11 cellular contexts compared by ENCODE assay signal in the genomic region with DNA sequence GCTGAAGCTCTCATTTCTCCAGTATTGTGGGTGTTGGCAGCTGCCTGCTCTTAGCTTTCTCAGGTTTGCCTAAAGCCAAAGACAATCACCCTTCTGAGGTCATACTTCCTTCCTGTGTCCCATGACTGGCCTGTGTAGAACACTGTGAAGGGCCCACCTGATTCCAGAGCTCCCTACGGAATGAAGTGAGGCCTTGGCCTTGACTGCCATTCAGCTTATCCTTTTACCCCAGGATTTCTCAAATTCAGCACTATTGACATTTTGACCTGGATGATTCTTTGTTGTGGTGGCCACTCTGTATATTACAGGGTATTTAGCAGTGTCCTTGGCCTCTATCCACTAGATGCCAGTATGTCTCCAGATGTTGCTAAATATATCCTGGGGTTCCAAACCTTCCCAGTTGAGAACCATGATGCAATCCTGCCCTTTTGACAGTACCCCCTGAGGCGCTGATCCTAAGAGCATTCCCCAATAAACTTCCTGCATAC.
A peak's percentile ranks its signal among the peaks of the same experiment; 100 is the strongest.
DNase-seq lines count a peak whose midpoint lies in the region; ATAC-seq, FAIRE-seq and TF ChIP-seq lines count a peak whose summit lies in the region.
"Had no signal": no experiment of that assay in that cellular context is flagged by ENCODE, and none has a peak within 500 bp of the region (broad histone marks: within the 10 kb centered on the region; RNA-seq: fewer than 3 reads in every experiment).

No MANE protein-coding gene starts in this region.

- H3K36me3 Mint-ChIP-seq in WTC11: no peaks in the 10 kb centered on the region
- no peaks in the 10 kb centered on the region for H3K36me3 Mint-ChIP-seq in activated naive CD4-positive, alpha-beta T cell treated with anti-CD3 and anti-CD28 coated beads, Interleukin-2, amount 10 ng/mL, durations not matched to agents 7 days and 5 days

- TF ChIP-seq CTCF in A549 (IDR thresholded peaks at IDR 0.05): peak; percentile 50
- no peak for TF ChIP-seq CTCF in HFF-Myc (IDR thresholded peaks at IDR 0.05; ENCODE audit: low read depth, low read length, missing control alignments)
- no peak for TF ChIP-seq CTCF in WTC11 (IDR thresholded peaks at IDR 0.05)

- H3K4me1 Mint-ChIP-seq in WTC11: peaks cover 26% of the 10 kb centered on the region
- H3K4me1 Mint-ChIP-seq in activated naive CD4-positive, alpha-beta T cell treated with anti-CD3 and anti-CD28 coated beads, Interleukin-2, amount 10 ng/mL, durations not matched to agents 7 days and 5 days: no peaks in the 10 kb centered on the region

- 0 out of 5 replicates have a peak, but pooled peaks of 1 of the 2 experiments have one; percentile 25 for TF ChIP-seq EP300 in A549 (IDR thresholded peaks at IDR 0.05)

- H3K27me3 Mint-ChIP-seq in WTC11 (ENCODE audit: low read depth): no peaks in the 10 kb centered on the region
- H3K27me3 Mint-ChIP-seq in activated naive CD4-positive, alpha-beta T cell treated with anti-CD3 and anti-CD28 coated beads, Interleukin-2, amount 10 ng/mL, durations not matched to agents 7 days and 5 days: no peaks in the 10 kb centered on the region

- WGBS in A549 (ENCODE audit: missing lambda C conversion rate): 41% methylated on average over 2 of the region's 2 CpGs

- H3K27ac ChIP-seq in A549: peak overlapping the region; percentile 52 to 86

- H3K9me3 ChIP-seq in A549: no peaks in the 10 kb centered on the region

- H3K4me2 ChIP-seq in A549: peak overlapping the region; percentile 27; the same call in 2 of the 3 replicates

- TF ChIP-seq POLR2A in A549 (IDR thresholded peaks at IDR 0.05; ENCODE audit: low read length): no peak

- H3K27ac Mint-ChIP-seq in WTC11: peak overlapping the region; percentile 75
- no peak overlapping the region for H3K27ac Mint-ChIP-seq in activated naive CD4-positive, alpha-beta T cell treated with anti-CD3 and anti-CD28 coated beads, Interleukin-2, amount 10 ng/mL, durations not matched to agents 7 days and 5 days
- H3K27ac Mint-ChIP-seq: activated CD4-positive, alpha-beta memory T cell treated with anti-CD3 and anti-CD28 coated beads for 36 hours had no signal

- TF ChIP-seq RAD21 in A549 (conservative IDR thresholded peaks at IDR 0.05 in 1 of 2, IDR thresholded peaks at IDR 0.05 in 1 of 2): peak; percentile 81 to 87

- H3K4me3 ChIP-seq in A549 (no peak overlapping the region), HFF-Myc (replicated peaks; ENCODE audit: low read depth, low read length) (no peak overlapping the region)

- no peak overlapping the region for H3K4me3 Mint-ChIP-seq in WTC11
- H3K4me3 Mint-ChIP-seq in activated naive CD4-positive, alpha-beta T cell treated with anti-CD3 and anti-CD28 coated beads, Interleukin-2, amount 10 ng/mL, durations not matched to agents 7 days and 5 days: no peak overlapping the region
- H3K4me3 Mint-ChIP-seq: activated CD4-positive, alpha-beta memory T cell treated with anti-CD3 and anti-CD28 coated beads for 36 hours had no signal

- peaks cover 12% of the 10 kb centered on the region for H3K4me1 ChIP-seq in A549

- POLR2A ChIA-PET in A549 (lab: Yijun Ruan, JAX) (interaction anchor here (0.7 to 1.1 kb wide), 2 partner anchors 143 to 409 kb away, joined by 3 read pairs; no protein-coding TSS in a partner anchor), WTC11 (lab: Charles Lee) (interaction anchor here (1.0 kb wide), 1 partner anchor 408 kb away, joined by 3 read pairs; the partner anchor contains the start of gene PHLDA1)

- peaks cover 6% of the 10 kb centered on the region for H3K9me3 Mint-ChIP-seq in WTC11
- H3K9me3 Mint-ChIP-seq in activated naive CD4-positive, alpha-beta T cell treated with anti-CD3 and anti-CD28 coated beads, Interleukin-2, amount 10 ng/mL, durations not matched to agents 7 days and 5 days: peaks cover 3% of the 10 kb centered on the region

- peak; percentile 35 to 81 for DNase-seq in A549 (ENCODE audit: low read depth in 1 of 2, low spot score in 1 of 2)
- peak; percentile 21 for DNase-seq in HFF-Myc (ENCODE audit: extremely low read depth, low read depth)
- peak; percentile 28 for DNase-seq in WTC11 (ENCODE audit: low spot score)
- DNase-seq in iPS DF 19.7 (ENCODE audit: low read depth, low spot score): peak; percentile 48
- DNase-seq in activated naive CD4-positive, alpha-beta T cell treated with anti-CD3 and anti-CD28 coated beads, Interleukin-2, amount 10 ng/mL, durations not matched to agents 7 days and 5 days: no peak
- DNase-seq: activated CD4-positive, alpha-beta memory T cell treated with anti-CD3 and anti-CD28 coated beads for 36 hours had no signal

- ATAC-seq in A549 (peak; percentile 99), WTC11 (peak; percentile 98), HG03045 (IDR thresholded peaks at IDR 0.05; ENCODE audit: unreplicated experiment) (no peak), GM21528 (IDR thresholded peaks at IDR 0.05; ENCODE audit: low FRiP score, unreplicated experiment) (no peak), GM18861 (IDR thresholded peaks at IDR 0.05; ENCODE audit: unreplicated experiment) (no peak)

- FAIRE-seq in A549 (lab: Jason Lieb, UNC): no peak
- FAIRE-seq: endometrium, G401.6 had no signal

- CTCF ChIA-PET in A549 (lab: Yijun Ruan, JAX) (interaction anchor here (0.6 to 1.7 kb wide), 17 partner anchors 9 to 940 kb away, joined by 3 to 8 read pairs (median 4); partner anchors contain the start of gene PHLDA1), WTC11 (lab: Charles Lee) (interaction anchor here (0.6 to 2.2 kb wide), 6 partner anchors 9 to 724 kb away, joined by 3 to 22 read pairs (median 4); partner anchors contain the start of gene PHLDA1)
- CTCF ChIA-PET in activated naive CD4-positive, alpha-beta T cell treated with anti-CD3 and anti-CD28 coated beads, Interleukin-2, amount 10 ng/mL, durations not matched to agents 7 days and 5 days (lab: Charles Lee): no interaction called here

TF ChIP-seq in A549, 52 proteins besides CTCF, POLR2A, EP300 and RAD21:
- TF ChIP-seq USF2 (IDR thresholded peaks at IDR 0.05) (peak; percentile 61), NFE2L2 (conservative IDR thresholded peaks at IDR 0.05; ENCODE audit: low read length) (no peak), FOSL2 (IDR thresholded peaks at IDR 0.05) (no peak), FOSL2 (CRISPR knock-in tag; IDR thresholded peaks at IDR 0.05) (peak; percentile 37; the same call in 1 of the 2 replicates), ZFP36 (IDR thresholded peaks at IDR 0.05; ENCODE audit: borderline replicate concordance, partially characterized antibody) (peak; percentile 60), CEBPB (IDR thresholded peaks at IDR 0.05) (peak; percentile 65 to 90), KDM1A (IDR thresholded peaks at IDR 0.05; ENCODE audit: low read depth) (no peak), SMC3 (IDR thresholded peaks at IDR 0.05) (peak; percentile 86)

TF ChIP-seq in WTC11, 78 proteins besides CTCF, POLR2A, EP300 and RAD21 (continues in another document):
- TF ChIP-seq TCF7 (CRISPR knock-in tag; IDR thresholded peaks at IDR 0.05; ENCODE audit: low read depth) (no peak), USF2 (CRISPR knock-in tag; IDR thresholded peaks at IDR 0.05) (no peak), ATF1 (CRISPR knock-in tag; IDR thresholded peaks at IDR 0.05) (no peak), NR2C2 (CRISPR knock-in tag; IDR thresholded peaks at IDR 0.05) (no peak), CBFB (CRISPR knock-in tag; IDR thresholded peaks at IDR 0.05; ENCODE audit: low read depth) (no peak), CDX4 (CRISPR knock-in tag; IDR thresholded peaks at IDR 0.05; ENCODE audit: borderline replicate concordance) (no peak), ATF3 (CRISPR knock-in tag; conservative IDR thresholded peaks at IDR 0.05) (peak; percentile 76; the same call in 1 of the 2 replicates), ZNF396 (CRISPR knock-in tag; IDR thresholded peaks at IDR 0.05; ENCODE audit: borderline replicate concordance) (no peak), GABPB1 (CRISPR knock-in tag; IDR thresholded peaks at IDR 0.05) (peak; percentile 96), NFE2L1 (CRISPR knock-in tag; IDR thresholded peaks at IDR 0.05) (no peak), ZNF121 (CRISPR knock-in tag; IDR thresholded peaks at IDR 0.05) (no peak), MYBL2 (CRISPR knock-in tag; IDR thresholded peaks at IDR 0.05) (no peak), GRHL2 (CRISPR knock-in tag; IDR thresholded peaks at IDR 0.05; ENCODE audit: insufficient replicate concordance, severe bottlenecking) (no peak)
- TF ChIP-seq, protein P1, sequence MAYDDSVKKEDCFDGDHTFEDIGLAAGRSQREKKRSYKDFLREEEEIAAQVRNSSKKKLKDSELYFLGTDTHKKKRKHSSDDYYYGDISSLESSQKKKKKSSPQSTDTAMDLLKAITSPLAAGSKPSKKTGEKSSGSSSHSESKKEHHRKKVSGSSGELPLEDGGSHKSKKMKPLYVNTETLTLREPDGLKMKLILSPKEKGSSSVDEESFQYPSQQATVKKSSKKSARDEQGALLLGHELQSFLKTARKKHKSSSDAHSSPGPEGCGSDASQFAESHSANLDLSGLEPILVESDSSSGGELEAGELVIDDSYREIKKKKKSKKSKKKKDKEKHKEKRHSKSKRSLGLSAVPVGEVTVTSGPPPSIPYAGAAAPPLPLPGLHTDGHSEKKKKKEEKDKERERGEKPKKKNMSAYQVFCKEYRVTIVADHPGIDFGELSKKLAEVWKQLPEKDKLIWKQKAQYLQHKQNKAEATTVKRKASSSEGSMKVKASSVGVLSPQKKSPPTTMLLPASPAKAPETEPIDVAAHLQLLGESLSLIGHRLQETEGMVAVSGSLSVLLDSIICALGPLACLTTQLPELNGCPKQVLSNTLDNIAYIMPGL (CRISPR knock-in tag; IDR thresholded peaks at IDR 0.05): no peak

Comparison
In these comparisons a context has a peak if more than half of its experiments do, and no peak if none do; other contexts are left out.
1. ATAC-seq: peak in A549 (2 of 2) and WTC11 (single experiment); none in HG03045 (single experiment), GM21528 (single experiment) and GM18861 (single experiment).
2. Of the 8 proteins assayed by ChIP-seq in both WTC11 and A549: peak only in WTC11: none; only in A549: CTCF and USF2; in both: none; in neither: 6.